9 cellular contexts compared by ENCODE assay signal in the genomic region with DNA sequence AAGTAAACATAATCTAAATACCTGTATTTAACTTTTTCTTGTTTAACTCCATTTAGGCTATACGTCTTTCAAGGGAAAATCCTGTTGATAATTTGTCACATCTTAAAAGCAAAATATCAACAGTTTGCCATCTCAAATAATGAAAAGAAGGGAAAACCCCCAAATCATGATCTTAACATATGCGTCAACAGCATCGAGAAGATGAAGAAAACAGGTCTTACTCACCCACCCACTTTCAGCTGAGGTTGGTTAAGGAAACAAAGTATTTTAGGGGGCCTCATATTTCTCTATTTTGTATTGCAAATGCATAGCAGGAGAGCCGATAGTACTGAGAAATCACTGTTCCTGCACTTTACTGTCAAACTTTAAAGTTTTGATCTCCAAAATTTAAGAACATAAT.
"Had no signal": no experiment of that assay in that cellular context is flagged by ENCODE, and none has a peak within 500 bp of the region (broad histone marks: within the 10 kb centered on the region; RNA-seq: fewer than 3 reads in every experiment).

No MANE protein-coding gene starts in this region.

- H3K4me3 Mint-ChIP-seq: HFFc6, IgD-negative memory B cell had no signal

- H2AFZ ChIP-seq: GM23248 had no signal

- H3K36me3 ChIP-seq: HAP-1 had no signal

- H3K4me1 Mint-ChIP-seq: IgD-negative memory B cell had no signal

- H3K4me1 ChIP-seq: HAP-1 had no signal

- H3K9me3 ChIP-seq: HAP-1 had no signal

- H3K27ac ChIP-seq: GM23248, HL-60 had no signal

- H3K4me3 ChIP-seq: GM23248, HAP-1 had no signal

- H3K9me3 Mint-ChIP-seq: HFFc6, IgD-negative memory B cell had no signal

- H3K9ac ChIP-seq: GM23248 had no signal

- DNase-seq: GM23248, GOT3, H7, HFFc6 had no signal

- H3K27ac Mint-ChIP-seq: HFFc6 had no signal

- ATAC-seq: HCT116, HepG2 had no signal
